8 cellular contexts compared by ENCODE assay signal in genomic region chr17:55089955-55090573, GRCh38.
DNase-seq lines count a peak whose midpoint lies in the region; ATAC-seq, FAIRE-seq and TF ChIP-seq lines count a peak whose summit lies in the region.

No MANE protein-coding gene starts in this region.

- no peak for TF ChIP-seq RAD21 in A549 (conservative IDR thresholded peaks at IDR 0.05 in 1 of 2, IDR thresholded peaks at IDR 0.05 in 1 of 2)

- ATAC-seq in A549 (peak; percentile 83 to 86), GM18907 (IDR thresholded peaks at IDR 0.05; ENCODE audit: unreplicated experiment) (peak; percentile 98), HG03064 (IDR thresholded peaks at IDR 0.05; ENCODE audit: low read depth, unreplicated experiment) (peak; percentile 94), RWPE2 (ENCODE audit: low read depth) (0 out of 3 replicates have a peak, but pooled peaks have one; percentile 27)

- H3K36me3 ChIP-seq in RWPE2 (ENCODE audit: low read depth) (no peaks in the 10 kb centered on the region), WERI-Rb-1 (no peaks in the 10 kb centered on the region)

- CTCF ChIA-PET in A549 (lab: Yijun Ruan, JAX), result interaction anchor here (0.5 to 1.3 kb wide), 3 partner anchors 92 to 205 kb away, joined by 3 to 4 read pairs (median 3); no protein-coding TSS in a partner anchor

- H3K27me3 ChIP-seq in RWPE2 (ENCODE audit: insufficient read depth, poor library complexity, severe bottlenecking) (no peaks in the 10 kb centered on the region), WERI-Rb-1 (ENCODE audit: insufficient read depth, low read depth, severe bottlenecking) (no peaks in the 10 kb centered on the region)

- H3K4me3 ChIP-seq in A549, result no peak overlapping the region
- H3K4me3 ChIP-seq in RWPE2 (ENCODE audit: severe bottlenecking), result no peak overlapping the region
- H3K4me3 ChIP-seq in choroid plexus epithelial cell (ENCODE audit: low read depth, low read length), result no peak overlapping the region
- no peak overlapping the region for H3K4me3 ChIP-seq in WERI-Rb-1 (ENCODE audit: low read depth, low read length)

- POLR2A ChIA-PET in A549 (lab: Yijun Ruan, JAX), result no interaction called here

- H3K9me3 ChIP-seq in A549 (peaks cover 2% of the 10 kb centered on the region; the same call in 1 of the 3 replicates), RWPE2 (ENCODE audit: severe bottlenecking) (no peaks in the 10 kb centered on the region), WERI-Rb-1 (ENCODE audit: severe bottlenecking) (no peaks in the 10 kb centered on the region)

- TF ChIP-seq CTCF in A549 (IDR thresholded peaks at IDR 0.05) (no peak), RWPE2 (IDR thresholded peaks at IDR 0.05; ENCODE audit: poor library complexity, severe bottlenecking) (no peak), choroid plexus epithelial cell (conservative IDR thresholded peaks at IDR 0.05; ENCODE audit: low read depth, low read length) (no peak), WERI-Rb-1 (IDR thresholded peaks at IDR 0.05; ENCODE audit: low read depth, low read length) (no peak)

- H3K4me2 ChIP-seq in A549, result peak overlapping the region; percentile 48

- FAIRE-seq in A549 (lab: Jason Lieb, UNC), result peak; percentile 68

- H3K4me1 ChIP-seq in A549 (peaks cover 27% of the 10 kb centered on the region), RWPE2 (ENCODE audit: insufficient read depth, poor library complexity, severe bottlenecking) (no peaks in the 10 kb centered on the region)

- DNase-seq in A549 (ENCODE audit: low read depth in 1 of 2, low spot score in 1 of 2) (peak; percentile 8 to 64), RWPE2 (ENCODE audit: low spot score) (no peak), choroid plexus epithelial cell (ENCODE audit: low read depth) (peak; percentile 28), hippocampal formation (lab: John Stamatoyannopoulos, UW) (no peak), WERI-Rb-1 (no peak)
- peak; percentile 7 to 12 for DNase-seq in stimulated activated CD8-positive, alpha-beta memory T cell treated with anti-CD3 and anti-CD28 coated beads, Interleukin-2, amount 100 ng/mL, for 48 hours (ENCODE audit: low read depth in 2 of 2)

- no peak for TF ChIP-seq POLR2A in A549 (IDR thresholded peaks at IDR 0.05; ENCODE audit: low read length)

- 26% methylated on average over 4 of the region's 4 CpGs for WGBS in A549 (ENCODE audit: missing lambda C conversion rate)

- H3K27ac ChIP-seq in A549 (peak overlapping the region; percentile 65 to 81), RWPE2 (ENCODE audit: poor library complexity, severe bottlenecking) (no peak overlapping the region), WERI-Rb-1 (no peak overlapping the region)

- no peak for TF ChIP-seq EP300 in A549 (IDR thresholded peaks at IDR 0.05)

TF ChIP-seq in A549, 52 proteins besides CTCF, POLR2A, EP300 and RAD21:
- TF ChIP-seq NFE2L2 (conservative IDR thresholded peaks at IDR 0.05; ENCODE audit: low read length) (peak; percentile 93), HOXB5 (CRISPR knock-in tag; IDR thresholded peaks at IDR 0.05) (no peak), MAFK (IDR thresholded peaks at IDR 0.05; ENCODE audit: partially characterized antibody) (peak; percentile 99), CEBPB (IDR thresholded peaks at IDR 0.05) (no peak), FOSL2 (IDR thresholded peaks at IDR 0.05) (no peak), FOSL2 (CRISPR knock-in tag; IDR thresholded peaks at IDR 0.05) (peak; percentile 49)

Comparison
In these comparisons a context has a peak if more than half of its experiments do, and no peak if none do; other contexts are left out.
1. ATAC-seq: peak in every context shown above with its lines; median percentile 98 in GM18907; 94 in HG03064; 84 in A549; 27 in RWPE2.
2. DNase-seq: peak in A549 (2 of 2), choroid plexus epithelial cell (single experiment) and stimulated activated CD8-positive, alpha-beta memory T cell treated with anti-CD3 and anti-CD28 coated beads, Interleukin-2, amount 100 ng/mL, for 48 hours (2 of 2); none in RWPE2 (single experiment), hippocampal formation (0 of 2) and WERI-Rb-1 (single experiment).
3. H3K27ac ChIP-seq: peak in A549 (2 of 2); none in RWPE2 (single experiment) and WERI-Rb-1 (single experiment).